12 cellular contexts compared by ENCODE assay signal in the genomic region with DNA sequence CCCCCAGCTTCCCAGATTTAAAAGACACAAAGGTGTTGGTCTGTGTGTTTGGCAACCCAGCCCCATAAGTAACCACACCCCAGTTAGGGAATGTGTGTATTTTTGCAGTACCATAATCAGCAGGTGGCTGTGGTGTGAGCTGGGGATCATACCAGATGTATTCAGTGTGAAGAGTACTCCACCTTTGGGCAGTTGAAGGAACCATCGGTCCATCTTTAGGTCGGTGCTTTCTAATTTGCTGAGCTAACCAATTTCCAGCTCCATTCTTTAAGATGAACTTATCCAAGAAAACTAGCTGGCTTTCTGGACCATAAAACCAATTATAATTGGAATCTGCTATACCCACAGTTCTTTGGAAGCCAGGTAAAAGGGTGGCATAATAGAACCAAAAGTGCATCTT. TPM values are rescaled to one million over a fixed set of nuclear protein-coding genes. Genes with fewer than 3 reads are reported as not detected.
DNase-seq lines count a peak whose midpoint lies in the region; FAIRE-seq and TF ChIP-seq lines count a peak whose summit lies in the region.
"Had no signal": no experiment of that assay in that cellular context is flagged by ENCODE, and none has a peak within 500 bp of the region (broad histone marks: within the 10 kb centered on the region; RNA-seq: fewer than 3 reads in every experiment).

No MANE protein-coding gene starts in this region.

- H3K4me2 ChIP-seq in astrocyte (ENCODE audit: low read length) = peak overlapping the region; percentile 82

- DNase-seq in COR-L47 (lab: John Stamatoyannopoulos, UW) (peak; percentile 57), HT1080 (ENCODE audit: low read depth) (peak; percentile 17), astrocyte (ENCODE audit: low read depth) (no peak), iris pigment epithelial cell (ENCODE audit: low read depth) (peak; percentile 54), ascending aorta (ENCODE audit: low spot score in 2 of 2) (no peak), mesothelial cell of epicardium (ENCODE audit: low spot score in 2 of 2, unreplicated experiment in 2 of 2) (no peak), right atrium auricular region (ENCODE audit: low spot score) (no peak), glutamatergic neuron (no peak)
- DNase-seq: amniotic stem cell; nucleus accumbens; stimulated activated CD4-positive, alpha-beta T cell treated with anti-CD3 and anti-CD28 coated beads, Interleukin-1b, Interleukin-23, amount 100 ng/mL, for 48 hours had no signal

- no peaks in the 10 kb centered on the region for H3K9me3 Mint-ChIP-seq in astrocyte (ENCODE audit: unreplicated experiment)
- H3K9me3 Mint-ChIP-seq in mesothelial cell of epicardium = no peaks in the 10 kb centered on the region
- H3K9me3 Mint-ChIP-seq in glutamatergic neuron (ENCODE audit: unreplicated experiment) = peaks cover 6% of the 10 kb centered on the region

- peaks cover 16% of the 10 kb centered on the region for H3K36me3 ChIP-seq in astrocyte (ENCODE audit: insufficient read depth, low read length)
- H3K36me3 ChIP-seq in ascending aorta = peaks cover 10 to 34% of the 10 kb centered on the region in 2 donors
- H3K36me3 ChIP-seq in right atrium auricular region = no peaks in the 10 kb centered on the region

- H3K79me2 ChIP-seq in astrocyte (ENCODE audit: insufficient read depth, low read length) = peaks cover 68% of the 10 kb centered on the region

- no peak overlapping the region for H2AFZ ChIP-seq in astrocyte (ENCODE audit: low read depth, low read length)

- no peak overlapping the region for H3K4me3 Mint-ChIP-seq in astrocyte (ENCODE audit: unreplicated experiment)
- no peak overlapping the region for H3K4me3 Mint-ChIP-seq in mesothelial cell of epicardium
- H3K4me3 Mint-ChIP-seq in glutamatergic neuron (ENCODE audit: unreplicated experiment) = no peak overlapping the region

- H4K20me1 ChIP-seq in astrocyte (ENCODE audit: insufficient read depth, low read length) = peaks cover 13% of the 10 kb centered on the region

- intact Hi-C loops in ascending aorta (cut with DNase I) = loop anchor here (10.0 kb wide), 1 partner anchor 1102 kb away; no protein-coding TSS in a partner anchor

- no peak overlapping the region for H3K4me3 ChIP-seq in astrocyte (ENCODE audit: insufficient read depth, low read depth, low read length)
- no peak overlapping the region for H3K4me3 ChIP-seq in ascending aorta
- no peak overlapping the region for H3K4me3 ChIP-seq in right atrium auricular region

- TF ChIP-seq CTCF in astrocyte (IDR thresholded peaks at IDR 0.05; ENCODE audit: insufficient read depth, low read depth, low read length) (no peak), ascending aorta (IDR thresholded peaks at IDR 0.05) (no peak), mesothelial cell of epicardium (IDR thresholded peaks at IDR 0.05; ENCODE audit: unreplicated experiment) (no peak), right atrium auricular region (IDR thresholded peaks at IDR 0.05) (no peak), glutamatergic neuron (IDR thresholded peaks at IDR 0.05; ENCODE audit: partially characterized antibody, unreplicated experiment) (no peak)

- H3K27me3 ChIP-seq in astrocyte (ENCODE audit: insufficient read depth, low read length) (no peaks in the 10 kb centered on the region), ascending aorta (no peaks in the 10 kb centered on the region), right atrium auricular region (no peaks in the 10 kb centered on the region)

- H3K4me1 ChIP-seq in astrocyte (ENCODE audit: insufficient read depth, low read length) = peaks cover 15% of the 10 kb centered on the region
- peaks cover 0 to 9% of the 10 kb centered on the region in 2 donors for H3K4me1 ChIP-seq in ascending aorta
- peaks cover 0 to 9% of the 10 kb centered on the region in 2 donors for H3K4me1 ChIP-seq in right atrium auricular region

- H3K9me3 ChIP-seq in astrocyte (ENCODE audit: insufficient read depth, low read depth, low read length) (no peaks in the 10 kb centered on the region), ascending aorta (peaks cover 3 to 18% of the 10 kb centered on the region in 2 donors), right atrium auricular region (no peaks in the 10 kb centered on the region)

- H3K27me3 Mint-ChIP-seq in astrocyte (ENCODE audit: low read depth, unreplicated experiment) (no peaks in the 10 kb centered on the region), mesothelial cell of epicardium (ENCODE audit: low read depth) (no peaks in the 10 kb centered on the region), glutamatergic neuron (ENCODE audit: unreplicated experiment) (peaks cover 5% of the 10 kb centered on the region)

- H3K27ac Mint-ChIP-seq in astrocyte (ENCODE audit: unreplicated experiment) = no peak overlapping the region
- H3K27ac Mint-ChIP-seq in mesothelial cell of epicardium = no peak overlapping the region
- H3K27ac Mint-ChIP-seq in glutamatergic neuron (ENCODE audit: unreplicated experiment) = no peak overlapping the region

- H3K4me1 Mint-ChIP-seq in astrocyte (ENCODE audit: low read depth, unreplicated experiment) (peaks cover 29% of the 10 kb centered on the region), mesothelial cell of epicardium (peaks cover 49% of the 10 kb centered on the region), glutamatergic neuron (ENCODE audit: low read depth, unreplicated experiment) (peaks cover 16% of the 10 kb centered on the region)

- H3K9ac ChIP-seq in astrocyte (ENCODE audit: low read length) = no peak overlapping the region

- FAIRE-seq in astrocyte (lab: Jason Lieb, UNC) = no peak
- FAIRE-seq: GM18507 had no signal

- H3K27ac ChIP-seq in astrocyte (ENCODE audit: low read depth, low read length) = no peak overlapping the region
- no peak overlapping the region for H3K27ac ChIP-seq in ascending aorta
- no peak overlapping the region for H3K27ac ChIP-seq in right atrium auricular region

- peaks cover 6% of the 10 kb centered on the region for H3K36me3 Mint-ChIP-seq in astrocyte (ENCODE audit: low read depth, unreplicated experiment)
- H3K36me3 Mint-ChIP-seq in mesothelial cell of epicardium = peaks cover 3% of the 10 kb centered on the region
- no peaks in the 10 kb centered on the region for H3K36me3 Mint-ChIP-seq in glutamatergic neuron (ENCODE audit: unreplicated experiment)

RNA-seq across cellular contexts. Expression of gene DSEL, which starts 3.2 kb away (rescaled TPM):
- total RNA-seq in HT1080 (2014; rRNA removed; shearing (Covaris generic)) = 4.6 and 4.9 TPM in 2 replicates
- polyA plus RNA-seq in HT1080 (2015; cell fraction: cytosol; rRNA removed) = 1.7 and 1.8 TPM in 2 replicates
- polyA plus RNA-seq in HT1080 (2015; cell fraction: nucleus; rRNA removed) = 2.9 and 3.7 TPM in 2 replicates
- total RNA-seq in astrocyte = 15.9 and 16.5 TPM in 2 replicates
- 19.1 TPM for total RNA-seq in ascending aorta
- 6.3 to 6.5 TPM (median 6.4 TPM) in 3 replicates for total RNA-seq in mesothelial cell of epicardium
- 1 to 10 TPM; 4.7 to 6.8 TPM for total RNA-seq in right atrium auricular region
- total RNA-seq in glutamatergic neuron (ENCODE audit: unreplicated experiment) = 12.2 TPM

Comparison
In these comparisons a context has a peak if more than half of its experiments do, and no peak if none do; other contexts are left out.
1. DNase-seq: peak in COR-L47 (single experiment), HT1080 (single experiment) and iris pigment epithelial cell (single experiment); none in astrocyte (single experiment), ascending aorta (0 of 2), mesothelial cell of epicardium (0 of 2), right atrium auricular region (single experiment) and glutamatergic neuron (single experiment).